In genomic region chr2:20113004-20113796, GRCh38 we compare ENCODE assay signal across 1 cellular context.
TF ChIP-seq lines count a peak whose summit lies in the region.

No MANE protein-coding gene starts in this region.

TF ChIP-seq in HepG2, 621 proteins besides CTCF, POLR2A, EP300 and RAD21 (continued from another document):
- TF ChIP-seq SKI (IDR thresholded peaks at IDR 0.05; ENCODE audit: partially characterized antibody), result no peak
- no peak for TF ChIP-seq MAF1 (CRISPR knock-in tag; IDR thresholded peaks at IDR 0.05; ENCODE audit: borderline replicate concordance)
